In the genomic region with DNA sequence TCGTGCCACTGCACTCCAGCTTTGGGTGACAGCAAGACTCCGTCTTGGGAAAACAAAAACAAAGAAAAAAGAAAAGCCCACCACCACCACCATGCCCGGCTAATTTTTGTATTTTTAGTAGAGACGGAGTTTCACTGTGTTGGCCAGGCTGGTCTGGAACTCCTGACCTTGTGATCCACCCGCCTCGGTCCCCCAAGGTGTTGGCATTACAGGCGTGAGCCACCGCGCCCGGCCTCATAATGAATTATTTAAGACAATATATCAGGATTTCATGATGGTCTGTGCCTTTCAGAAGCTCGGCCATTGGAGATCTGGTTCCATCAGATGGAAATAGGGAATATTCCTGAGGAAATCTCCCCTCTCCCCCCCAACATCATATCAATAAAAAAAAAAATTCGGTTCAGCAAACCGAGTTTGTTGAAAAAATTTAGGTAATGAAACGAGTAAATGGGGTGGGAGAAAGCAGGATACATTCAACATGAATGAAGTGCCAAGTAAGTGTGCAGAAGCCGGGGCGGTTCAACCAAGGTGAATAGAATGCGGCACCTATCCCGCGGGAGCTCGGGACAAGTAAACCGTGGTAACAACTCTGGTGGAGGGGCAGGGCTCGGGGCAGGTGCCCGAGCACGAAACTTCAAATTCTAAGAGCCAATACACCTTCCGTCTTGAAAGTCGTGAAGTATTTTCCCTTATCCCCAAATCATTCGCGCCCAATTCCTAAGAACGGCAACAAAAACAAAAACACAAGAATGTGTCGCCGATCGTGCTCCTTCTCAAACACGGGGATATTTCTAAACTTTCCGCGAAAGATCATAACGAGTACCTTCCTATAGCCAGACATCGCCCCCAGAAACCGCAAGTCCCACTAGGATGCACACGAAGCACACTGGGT, we compare ENCODE assay signal across 8 cellular contexts. TPM values are rescaled to one million over a fixed set of nuclear protein-coding genes. Genes with fewer than 3 reads are reported as not detected.
DNase-seq lines count a peak whose midpoint lies in the region; ATAC-seq and TF ChIP-seq lines count a peak whose summit lies in the region.

No MANE protein-coding gene starts in this region.

- TF ChIP-seq CTCF in RWPE1 (conservative IDR thresholded peaks at IDR 0.05; ENCODE audit: low read depth) = no peak
- TF ChIP-seq CTCF in endodermal cell (conservative IDR thresholded peaks at IDR 0.05) = no peak

- peak overlapping the region; percentile 80 for H3K4me3 Mint-ChIP-seq in endodermal cell

- H3K4me1 ChIP-seq in GM23248 (ENCODE audit: insufficient read depth) (no peaks in the 10 kb centered on the region), endodermal cell (ENCODE audit: control insufficient read depth, insufficient read depth, low read length) (no peaks in the 10 kb centered on the region), neuronal stem cell (ENCODE audit: control insufficient read depth in 2 of 2, insufficient read depth in 1 of 2, low read depth in 1 of 2, low read length in 2 of 2) (no peaks in the 10 kb centered on the region)

- no peak overlapping the region for H3K4ac ChIP-seq in neuronal stem cell (ENCODE audit: low read length)

- no peak overlapping the region for H3K23ac ChIP-seq in neuronal stem cell (ENCODE audit: low read depth, low read length, poor library complexity)

- no peaks in the 10 kb centered on the region for H4K20me1 ChIP-seq in GM23248 (ENCODE audit: insufficient read depth)

- H3K27ac ChIP-seq in GM23248 = no peak overlapping the region
- peak overlapping the region; percentile 72 for H3K27ac ChIP-seq in RWPE1
- no peak overlapping the region for H3K27ac ChIP-seq in endodermal cell (ENCODE audit: low read depth, low read length)
- no peak overlapping the region for H3K27ac ChIP-seq in neuronal stem cell (replicated peaks; ENCODE audit: low read length)

- H2AFZ ChIP-seq in GM23248 = peak overlapping the region; percentile 94
- peak overlapping the region; percentile 89 for H2AFZ ChIP-seq in neuronal stem cell (ENCODE audit: low read length)

- H3K79me2 ChIP-seq in GM23248 (ENCODE audit: insufficient read depth) = peaks cover 35% of the 10 kb centered on the region

- POLR2A ChIA-PET in RWPE1 (lab: Yijun Ruan, JAX; ENCODE audit: low non-redundant PET) = no interaction called here

- no peak for ATAC-seq in GM18858 (IDR thresholded peaks at IDR 0.05; ENCODE audit: unreplicated experiment)

- H3K27me3 Mint-ChIP-seq in endodermal cell (ENCODE audit: insufficient read depth) = no peaks in the 10 kb centered on the region

- H4K8ac ChIP-seq in neuronal stem cell (ENCODE audit: low read depth, low read length) = no peak overlapping the region

- 12 to 14% methylated on average over 35 to 37 of the region's 39 CpGs for WGBS in GM23248 (ENCODE audit: low coverage in 1 of 2, low lambda C conversion rate in 2 of 2, missing lambda C conversion rate in 2 of 2), 2 experiments
- 14% methylated on average over 34 of the region's 39 CpGs; no CpG with 5 or more reads in 1 of the 2 experiments for WGBS in endodermal cell (ENCODE audit: insufficient coverage in 1 of 2, insufficient read length in 1 of 2), 2 experiments
- no CpG with 5 or more reads among the region's 39 CpGs for WGBS in neuronal stem cell (ENCODE audit: extremely low coverage in 2 of 2, insufficient read length in 2 of 2, insufficient replicate concordance in 1 of 2), 2 donors

- H3K36me3 ChIP-seq in GM23248 (ENCODE audit: low read depth) (no peaks in the 10 kb centered on the region), endodermal cell (ENCODE audit: control insufficient read depth, insufficient read depth, low read length) (no peaks in the 10 kb centered on the region), neuronal stem cell (replicated peaks in 1 of 2; ENCODE audit: control insufficient read depth in 2 of 2, insufficient read depth in 2 of 2, low read length in 2 of 2) (peaks cover 0 to 13% of the 10 kb centered on the region in 2 donors)

- H3K4me2 ChIP-seq in GM23248 (ENCODE audit: unreplicated experiment) = peak overlapping the region; percentile 80
- H3K4me2 ChIP-seq in neuronal stem cell (ENCODE audit: insufficient read depth, low read length, poor library complexity, severe bottlenecking) = peak overlapping the region; percentile 38

- H2BK120ac ChIP-seq in neuronal stem cell (ENCODE audit: low read depth, low read length) = no peak overlapping the region

- peak; percentile 18 for DNase-seq in GM23248
- DNase-seq in RWPE1 (ENCODE audit: low spot score) = no peak
- DNase-seq in endodermal cell = no peak
- no peak for DNase-seq in neuronal stem cell (ENCODE audit: low spot score)
- no peak for DNase-seq in NCI-H1417 treated with DMSO at 0.1 percent for 48 hours (lab: John Stamatoyannopoulos, UW)
- no peak for DNase-seq in DMS79 (lab: John Stamatoyannopoulos, UW)
- DNase-seq in activated gamma-delta T cell (lab: John Stamatoyannopoulos, UW) = no peak

- no peaks in the 10 kb centered on the region for H3K9me2 ChIP-seq in GM23248 (ENCODE audit: insufficient read depth)

- peak overlapping the region; percentile 80 for H3K4me3 ChIP-seq in GM23248
- H3K4me3 ChIP-seq in endodermal cell (ENCODE audit: low read length) = peak overlapping the region; percentile 89
- peak overlapping the region; percentile 60 to 86 for H3K4me3 ChIP-seq in neuronal stem cell (ENCODE audit: low read length in 2 of 2)

- H2BK5ac ChIP-seq in neuronal stem cell (ENCODE audit: low read length) = no peak overlapping the region

- no peak overlapping the region for H2BK12ac ChIP-seq in neuronal stem cell (ENCODE audit: low read length)

- H3K14ac ChIP-seq in neuronal stem cell (ENCODE audit: low read length) = no peak overlapping the region

- H3F3A ChIP-seq in GM23248 (ENCODE audit: insufficient read depth) = peaks cover 11% of the 10 kb centered on the region; the same call in 1 of the 2 replicates

- H3K9me3 Mint-ChIP-seq in endodermal cell = no peaks in the 10 kb centered on the region

- no peak overlapping the region for H2AK5ac ChIP-seq in neuronal stem cell (ENCODE audit: low read depth, low read length)

- H3K27me3 ChIP-seq in GM23248 (replicated peaks; ENCODE audit: insufficient read depth) = no peaks in the 10 kb centered on the region
- no peaks in the 10 kb centered on the region for H3K27me3 ChIP-seq in endodermal cell (ENCODE audit: control insufficient read depth, insufficient read depth, low read length, poor library complexity, severe bottlenecking)
- no peaks in the 10 kb centered on the region for H3K27me3 ChIP-seq in neuronal stem cell (ENCODE audit: control insufficient read depth in 3 of 3, insufficient read depth in 3 of 3, low read depth in 1 of 3, low read length in 3 of 3)

- CTCF ChIA-PET in RWPE1 (lab: Yijun Ruan, JAX) = interaction anchor here (0.6 kb wide), 1 partner anchor 58 kb away, joined by 4 read pairs; no protein-coding TSS in a partner anchor

- no peak overlapping the region for H2BK15ac ChIP-seq in neuronal stem cell (ENCODE audit: low read length)

- no peaks in the 10 kb centered on the region for H3K79me1 ChIP-seq in neuronal stem cell (ENCODE audit: low read depth, low read length)

- H3K9me3 ChIP-seq in GM23248 (ENCODE audit: low read depth) (no peaks in the 10 kb centered on the region), endodermal cell (ENCODE audit: control insufficient read depth, low read length) (no peaks in the 10 kb centered on the region), neuronal stem cell (replicated peaks in 1 of 2; ENCODE audit: control insufficient read depth in 2 of 2, insufficient read depth in 1 of 2, low read depth in 1 of 2, low read length in 2 of 2) (no peaks in the 10 kb centered on the region)

- peaks cover 18% of the 10 kb centered on the region for H3K4me1 Mint-ChIP-seq in endodermal cell

- H4K91ac ChIP-seq in neuronal stem cell (ENCODE audit: low read depth, low read length, poor library complexity) = no peak overlapping the region

- in situ Hi-C loops in GM23248 (cut with MboI) = no loop called here

- H3K27ac Mint-ChIP-seq in endodermal cell = peak overlapping the region; percentile 95

- H3K9ac ChIP-seq in GM23248 (peak overlapping the region; percentile 67), endodermal cell (ENCODE audit: extremely low read depth, low read length, poor library complexity, severe bottlenecking) (peak overlapping the region; percentile 63), neuronal stem cell (ENCODE audit: low read depth, low read length, poor library complexity) (no peak overlapping the region)

- H3K18ac ChIP-seq in neuronal stem cell (ENCODE audit: low read length) = no peak overlapping the region

- peaks cover 4% of the 10 kb centered on the region for H3K36me3 Mint-ChIP-seq in endodermal cell (ENCODE audit: low read depth)

RNA-seq across cellular contexts. Expression of gene TXLNG, which starts 0.8 kb away (rescaled TPM):
- total RNA-seq in GM23248 (2014; rRNA removed; shearing (Covaris generic)) = 6.1 and 6.4 TPM in 2 replicates
- 4.1 and 4.4 TPM in 2 replicates for polyA plus RNA-seq in GM23248 (2016; fragmentation: Nextera tagmentation; extraction: Ambion mirVana)
- total RNA-seq in endodermal cell = 10 to 100 TPM; 13.8 to 31.0 TPM
- polyA plus RNA-seq in endodermal cell (2013, experiment 1 of 2) = 13.4 TPM
- polyA plus RNA-seq in endodermal cell (2013, experiment 2 of 2) = 11.2 TPM
- polyA plus RNA-seq in neuronal stem cell (2013, experiment 1 of 2) = 13.8 TPM
- 14.2 TPM for polyA plus RNA-seq in neuronal stem cell (2013, experiment 2 of 2)
